23 cellular contexts compared by ENCODE assay signal in genomic region chr5:77321793-77322394, GRCh38.
"Had no signal": no experiment of that assay in that cellular context is flagged by ENCODE, and none has a peak within 500 bp of the region (broad histone marks: within the 10 kb centered on the region; RNA-seq: fewer than 3 reads in every experiment).

No MANE protein-coding gene starts in this region.

- H3K4me1 Mint-ChIP-seq: activated naive CD4-positive, alpha-beta T cell treated with anti-CD3 and anti-CD28 coated beads, Interleukin-2, amount 50 U/mL, for 24 hours; natural killer cell had no signal

- H3K4me3 ChIP-seq: colonic mucosa, dorsolateral prefrontal cortex, esophagus squamous epithelium, gastrocnemius medialis, prostate gland, spleen had no signal

- H3K27me3 Mint-ChIP-seq: activated naive CD4-positive, alpha-beta T cell treated with anti-CD3 and anti-CD28 coated beads, Interleukin-2, amount 50 U/mL, for 24 hours had no signal

- H3K9me3 ChIP-seq: colonic mucosa, esophagus squamous epithelium, gastrocnemius medialis, prostate gland, spleen had no signal

- ATAC-seq: activated CD8-positive, alpha-beta T cell treated with anti-CD3 and anti-CD28 coated beads, Interleukin-2, amount 10 ng/mL, durations not matched to agents 7 days and 5 days; gastrocnemius medialis; left ventricle myocardium superior; natural killer cell had no signal

- H3K36me3 Mint-ChIP-seq: activated naive CD4-positive, alpha-beta T cell treated with anti-CD3 and anti-CD28 coated beads, Interleukin-2, amount 50 U/mL, for 24 hours; natural killer cell had no signal

- DNase-seq: activated CD4-positive, alpha-beta T cell treated with anti-CD3 and anti-CD28 coated beads for 1 hour; activated CD4-positive, alpha-beta T cell treated with anti-CD3 and anti-CD28 coated beads, Interleukin-2, amount 50 U/mL, for 1 hour; activated CD8-positive, alpha-beta T cell treated with anti-CD3 and anti-CD28 coated beads, Interleukin-2, amount 10 ng/mL, durations not matched to agents 7 days and 5 days; activated gamma-delta T cell treated with Interleukin-2 at 50 U/mL for 16 hours; activated T-cell treated with anti-CD3 and anti-CD28 coated beads, Interleukin-2, amount 50 U/mL, for 1 hour; central memory CD4-positive, alpha-beta T cell; colonic mucosa; dorsolateral prefrontal cortex; esophagus squamous epithelium; gastrocnemius medialis; head of caudate nucleus; hypothalamus; left ventricle myocardium superior; mammary epithelial cell; midbrain; natural killer cell; spleen; stimulated activated CD4-positive, alpha-beta T cell treated with anti-CD3 and anti-CD28 coated beads, Interleukin-4, amount 100 ng/mL, for 1 hour; stimulated activated naive CD4-positive, alpha-beta T cell treated with Interleukin-2 at 50 U/mL for 16 hours; T-helper 1 cell; WERI-Rb-1 had no signal

- H3K27ac Mint-ChIP-seq: activated CD8-positive, alpha-beta T cell treated with anti-CD3 and anti-CD28 coated beads, Interleukin-2, amount 10 ng/mL, durations not matched to agents 7 days and 5 days; activated naive CD4-positive, alpha-beta T cell treated with anti-CD3 and anti-CD28 coated beads, Interleukin-2, amount 50 U/mL, for 24 hours; natural killer cell had no signal

- H3K27me3 ChIP-seq: colonic mucosa, dorsolateral prefrontal cortex, esophagus squamous epithelium, gastrocnemius medialis, spleen had no signal

- H3K27ac ChIP-seq: colonic mucosa, esophagus squamous epithelium, gastrocnemius medialis, prostate gland, spleen, WERI-Rb-1 had no signal

- H3K36me3 ChIP-seq: colonic mucosa, esophagus squamous epithelium, gastrocnemius medialis, prostate gland, spleen, WERI-Rb-1 had no signal

- H3K4me1 ChIP-seq: colonic mucosa, esophagus squamous epithelium, gastrocnemius medialis, prostate gland, spleen had no signal

- H3K9me3 Mint-ChIP-seq: activated naive CD4-positive, alpha-beta T cell treated with anti-CD3 and anti-CD28 coated beads, Interleukin-2, amount 50 U/mL, for 24 hours; natural killer cell had no signal

- H3K4me3 Mint-ChIP-seq: activated CD8-positive, alpha-beta T cell treated with anti-CD3 and anti-CD28 coated beads, Interleukin-2, amount 10 ng/mL, durations not matched to agents 7 days and 5 days; activated naive CD4-positive, alpha-beta T cell treated with anti-CD3 and anti-CD28 coated beads, Interleukin-2, amount 50 U/mL, for 24 hours; natural killer cell had no signal
